In genomic region chr13:60303166-60303565, GRCh38 we compare ENCODE assay signal across 1 cellular context.
TF ChIP-seq lines count a peak whose summit lies in the region.

No MANE protein-coding gene starts in this region.

TF ChIP-seq in K562, 482 proteins besides CTCF, POLR2A, EP300 and RAD21 (continued from another document):
- TF ChIP-seq GTF3C2 (IDR thresholded peaks at IDR 0.05; ENCODE audit: borderline replicate concordance, extremely low read depth, insufficient read length) = no peak
- no peak for TF ChIP-seq EWSR1 (IDR thresholded peaks at IDR 0.05; ENCODE audit: borderline replicate concordance, low read depth, partially characterized antibody)
- no peak for TF ChIP-seq KHSRP (IDR thresholded peaks at IDR 0.05)
- TF ChIP-seq ZNF217 (CRISPR knock-in tag; IDR thresholded peaks at IDR 0.05) = no peak
- no peak for TF ChIP-seq BRD9 (IDR thresholded peaks at IDR 0.05; ENCODE audit: low read depth, partially characterized antibody)
- no peak for TF ChIP-seq FOXJ2 (tag; IDR thresholded peaks at IDR 0.05)
